In the genomic region with DNA sequence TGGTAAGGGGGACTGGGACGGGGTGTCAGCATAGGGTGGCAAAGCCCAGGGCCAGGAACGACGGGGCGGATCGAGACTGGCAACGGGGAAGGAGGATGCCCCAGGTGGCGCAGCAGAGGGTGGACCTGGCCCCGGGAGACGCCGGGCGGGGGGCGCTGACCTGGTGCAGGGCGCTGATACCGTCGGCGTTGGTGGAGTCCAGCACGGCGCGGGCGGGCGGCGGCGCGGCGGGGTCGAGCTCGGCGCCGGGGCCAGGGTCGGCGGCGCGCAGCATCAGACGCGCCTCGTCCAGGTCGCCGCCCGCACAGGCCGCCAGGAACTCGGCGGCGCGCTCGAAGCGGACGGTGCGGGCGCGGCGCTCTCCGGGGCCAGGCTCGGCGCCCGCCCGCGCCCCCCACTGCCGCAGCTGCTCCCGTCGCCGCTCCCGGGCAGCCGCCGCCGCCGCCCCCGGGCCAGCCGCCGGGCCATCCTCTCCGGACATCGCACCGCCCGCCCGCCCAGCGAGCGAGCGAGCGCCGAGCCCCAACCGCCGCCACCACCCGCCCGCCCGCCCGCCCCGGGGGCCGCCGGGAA, we compare ENCODE assay signal across 6 cellular contexts. TPM values are rescaled to one million over a fixed set of nuclear protein-coding genes. Genes with fewer than 3 reads are reported as not detected.
DNase-seq lines count a peak whose midpoint lies in the region; ATAC-seq, FAIRE-seq and TF ChIP-seq lines count a peak whose summit lies in the region.

No MANE protein-coding gene starts in this region.

- H3K4me1 ChIP-seq in HUES64 (ENCODE audit: insufficient read depth, low read length) (peaks cover 14% of the 10 kb centered on the region; the same call in 1 of the 2 replicates), small intestine (ENCODE audit: control insufficient read depth in 2 of 2, insufficient read depth in 1 of 2, low read depth in 1 of 2, low read length in 1 of 2) (peaks cover 9 to 14% of the 10 kb centered on the region in 2 donors)

- peaks cover 23% of the 10 kb centered on the region for H3K4me1 Mint-ChIP-seq in endothelial cell (ENCODE audit: unreplicated experiment)

- peaks cover 14% of the 10 kb centered on the region for H3K36me3 Mint-ChIP-seq in endothelial cell (ENCODE audit: low read depth, unreplicated experiment)

- H3K27ac Mint-ChIP-seq in endothelial cell (ENCODE audit: unreplicated experiment): peak overlapping the region; percentile 90

- H3K9ac ChIP-seq in HUES64 (ENCODE audit: low read depth, low read length): peak overlapping the region; percentile 71

- no peak for TF ChIP-seq CTCF in endothelial cell (IDR thresholded peaks at IDR 0.05; ENCODE audit: unreplicated experiment)

- H3K9me3 Mint-ChIP-seq in endothelial cell (ENCODE audit: unreplicated experiment): no peaks in the 10 kb centered on the region

- H3K27ac ChIP-seq in HUES64 (ENCODE audit: low read depth, low read length) (no peak overlapping the region), small intestine (ENCODE audit: low read depth in 1 of 2, low read length in 1 of 2) (peak overlapping the region; percentile 56 to 91)

- H3K4me3 ChIP-seq in HUES64 (ENCODE audit: low read length) (peak overlapping the region; percentile 75), small intestine (ENCODE audit: low read depth in 1 of 2, low read length in 2 of 2) (peak overlapping the region; percentile 65 to 90)

- FAIRE-seq in small intestine (lab: Jason Lieb, UNC): no peak

- H3K9me3 ChIP-seq in HUES64 (ENCODE audit: insufficient read depth, low read depth, low read length) (no peaks in the 10 kb centered on the region), small intestine (ENCODE audit: control insufficient read depth, low read depth) (no peaks in the 10 kb centered on the region)

- peak; percentile 3 for ATAC-seq in GM19328 (IDR thresholded peaks at IDR 0.05; ENCODE audit: unreplicated experiment)

- H3K27me3 Mint-ChIP-seq in endothelial cell (ENCODE audit: unreplicated experiment): peaks cover 22% of the 10 kb centered on the region

- no peaks in the 10 kb centered on the region for H3K36me3 ChIP-seq in HUES64 (ENCODE audit: insufficient read depth, low read length)
- peaks cover 0 to 5% of the 10 kb centered on the region in 2 donors for H3K36me3 ChIP-seq in small intestine (ENCODE audit: control insufficient read depth in 2 of 2, insufficient read depth in 2 of 2, low read length in 2 of 2)

- no peaks in the 10 kb centered on the region for H3K27me3 ChIP-seq in HUES64 (ENCODE audit: insufficient read depth, low read length)
- H3K27me3 ChIP-seq in small intestine (ENCODE audit: control insufficient read depth in 2 of 2, insufficient read depth in 2 of 2, low read length in 2 of 2): no peaks in the 10 kb centered on the region

- WGBS in HUES64: under 1% methylated on average over 88 of the region's 88 CpGs
- 1 to 9% (median 1%) methylated on average over 9 to 88 of the region's 88 CpGs for WGBS in small intestine, 3 donors

- H3K4me3 Mint-ChIP-seq in endothelial cell (ENCODE audit: unreplicated experiment): peak overlapping the region; percentile 97

- no peak for DNase-seq in endothelial cell (ENCODE audit: low spot score)
- no peak for DNase-seq in small intestine
- no peak for DNase-seq in NCI-H2107 treated with DMSO at 0.1 percent for 48 hours (lab: John Stamatoyannopoulos, UW; ENCODE audit: unreplicated experiment)
- DNase-seq in OCI-M1 (lab: John Stamatoyannopoulos, UW): no peak

RNA-seq across cellular contexts. Expression of gene PPP1R12C, which starts 0.3 kb away (rescaled TPM):
- 43.7 TPM for polyA plus RNA-seq in HUES64 (2013, experiment 1 of 2)
- polyA plus RNA-seq in HUES64 (2013, experiment 2 of 2): 34.3 TPM
- total RNA-seq in endothelial cell (ENCODE audit: unreplicated experiment): 136 TPM
- polyA plus RNA-seq in small intestine: 100 to 1,000 TPM in 2 of 3 donors, 10 to 100 TPM in 1; 96.6 to 192 (median 166) TPM

RNA-seq across cellular contexts. Expression of gene TNNT1, which starts 31.9 kb away (rescaled TPM):
- 87.2 TPM for polyA plus RNA-seq in HUES64 (2013, experiment 1 of 2)
- polyA plus RNA-seq in HUES64 (2013, experiment 2 of 2): 104 TPM
- 2.8 TPM for total RNA-seq in endothelial cell (ENCODE audit: unreplicated experiment)
- polyA plus RNA-seq in small intestine: 10 to 100 TPM in 1 of 3 donors, 1 to 10 TPM in 1, under 1 TPM in 1; 0.18 to 20.1 (median 9.2) TPM

RNA-seq across cellular contexts. Expression of gene TNNI3, which starts 40.4 kb away (rescaled TPM):
- 11.6 TPM for polyA plus RNA-seq in HUES64 (2013, experiment 1 of 2)
- polyA plus RNA-seq in HUES64 (2013, experiment 2 of 2): 20.9 TPM
- total RNA-seq in endothelial cell (ENCODE audit: unreplicated experiment): not detected
- 10 to 100 TPM in 1 of 3 donors, 1 to 10 TPM in 2; 1.3 to 39.7 (median 1.7) TPM for polyA plus RNA-seq in small intestine

RNA-seq across cellular contexts. Expression of gene EPS8L1, which starts 41.5 kb away (rescaled TPM):
- 10.8 TPM for polyA plus RNA-seq in HUES64 (2013, experiment 1 of 2)
- polyA plus RNA-seq in HUES64 (2013, experiment 2 of 2): 17.1 TPM
- 24.6 TPM for total RNA-seq in endothelial cell (ENCODE audit: unreplicated experiment)
- polyA plus RNA-seq in small intestine: 10 to 100 TPM; 17.2 to 23.8 (median 21.0) TPM

RNA-seq across cellular contexts. Expression of gene DNAAF3, which starts 49.3 kb away (rescaled TPM):
- polyA plus RNA-seq in HUES64 (2013, experiment 1 of 2): 4.2 TPM
- 6.4 TPM for polyA plus RNA-seq in HUES64 (2013, experiment 2 of 2)
- total RNA-seq in endothelial cell (ENCODE audit: unreplicated experiment): 2.2 TPM
- polyA plus RNA-seq in small intestine: under 1 TPM in 1 of 3 donors, not detected in 2; 0.64 TPM
